1 cellular context compared by ENCODE assay signal in genomic region chr6:33632603-33633039, GRCh38.
TF ChIP-seq lines count a peak whose summit lies in the region.

No MANE protein-coding gene starts in this region.

TF ChIP-seq in K562, 482 proteins besides CTCF, POLR2A, EP300 and RAD21 (continued from another document):
- TF ChIP-seq GTF3C2 (IDR thresholded peaks at IDR 0.05; ENCODE audit: borderline replicate concordance, extremely low read depth, insufficient read length) (no peak), SMARCE1 (IDR thresholded peaks at IDR 0.05) (0 out of 2 replicates have a peak, but pooled peaks have one; percentile 15), TFAP4 (CRISPR knock-in tag; IDR thresholded peaks at IDR 0.05; ENCODE audit: borderline replicate concordance) (peak; percentile 58; the same call in 1 of the 2 replicates), MEIS2 (IDR thresholded peaks at IDR 0.05; ENCODE audit: partially characterized antibody) (no peak), CEBPG (CRISPR knock-in tag; IDR thresholded peaks at IDR 0.05) (peak; percentile 13; the same call in 1 of the 2 replicates), CEBPG (tag; conservative IDR thresholded peaks at IDR 0.05 in 1 of 2, IDR thresholded peaks at IDR 0.05 in 1 of 2) (no peak), USF1 (CRISPR knock-in tag; IDR thresholded peaks at IDR 0.05) (peak; percentile 30; the same call in 1 of the 2 replicates), ZNF75A (CRISPR knock-in tag; IDR thresholded peaks at IDR 0.05) (no peak), BCOR (IDR thresholded peaks at IDR 0.05) (peak; percentile 39; the same call in 1 of the 2 replicates), CC2D1A (IDR thresholded peaks at IDR 0.05) (0 out of 2 replicates have a peak, but pooled peaks have one; percentile 22), MAFG (tag; conservative IDR thresholded peaks at IDR 0.05) (no peak), NFYB (IDR thresholded peaks at IDR 0.05; ENCODE audit: extremely low read depth, insufficient read length) (no peak), EHMT2 (IDR thresholded peaks at IDR 0.05) (peak; percentile 88; the same call in 1 of the 2 replicates), NONO (IDR thresholded peaks at IDR 0.05; ENCODE audit: low read depth in 2 of 2, low read length in 1 of 2) (0 out of 4 replicates have a peak, but pooled peaks of 1 of the 2 experiments have one; percentile 4), RCOR1 (IDR thresholded peaks at IDR 0.05; ENCODE audit: borderline replicate concordance in 1 of 2, low read depth in 2 of 2, low read length in 2 of 2) (peak in 1 of 2 experiments; percentile 31; a peak in 1 of 4 replicates), TAL1 (IDR thresholded peaks at IDR 0.05) (no peak), CBX3 (IDR thresholded peaks at IDR 0.05; ENCODE audit: borderline replicate concordance in 1 of 2, low read length in 2 of 2) (0 out of 3 replicates have a peak, but pooled peaks of 1 of the 2 experiments have one; percentile 9), RB1 (IDR thresholded peaks at IDR 0.05; ENCODE audit: low read depth) (peak; percentile 42; the same call in 1 of the 2 replicates), DEAF1 (CRISPR knock-in tag; IDR thresholded peaks at IDR 0.05) (0 out of 2 replicates have a peak, but pooled peaks have one; percentile 30), STAT6 (CRISPR knock-in tag; IDR thresholded peaks at IDR 0.05) (no peak), TEAD4 (IDR thresholded peaks at IDR 0.05; ENCODE audit: low read length) (0 out of 2 replicates have a peak, but pooled peaks have one; percentile 33), TEAD4 (CRISPR knock-in tag; IDR thresholded peaks at IDR 0.05; ENCODE audit: borderline replicate concordance) (no peak), ZNF407 (IDR thresholded peaks at IDR 0.05; ENCODE audit: low read depth) (no peak), SMAD3 (CRISPR knock-in tag; conservative IDR thresholded peaks at IDR 0.05) (no peak), YY1 (IDR thresholded peaks at IDR 0.05; ENCODE audit: borderline replicate concordance in 1 of 3, control insufficient read depth in 1 of 3, extremely low read depth in 1 of 3, insufficient read depth in 3 of 3, insufficient read length in 1 of 3, insufficient replicate concordance in 2 of 3, low read depth in 1 of 3, low read length in 2 of 3) (peak in 1 of 3 experiments; percentile 12), RBBP5 (IDR thresholded peaks at IDR 0.05; ENCODE audit: borderline replicate concordance, insufficient read depth, low read length, poor library complexity, severe bottlenecking) (peak; percentile 12), CTBP1 (IDR thresholded peaks at IDR 0.05; ENCODE audit: borderline replicate concordance) (peak; percentile 39; the same call in 1 of the 2 replicates), MYC (IDR thresholded peaks at IDR 0.05; ENCODE audit: low read depth, low read length) (0 out of 2 replicates have a peak, but pooled peaks have one; percentile 13), MYC (CRISPR knock-in tag; IDR thresholded peaks at IDR 0.05; ENCODE audit: borderline replicate concordance, low read depth) (no peak), ZKSCAN8 (CRISPR knock-in tag; IDR thresholded peaks at IDR 0.05) (no peak), TEAD2 (tag; IDR thresholded peaks at IDR 0.05) (0 out of 2 replicates have a peak, but pooled peaks have one; percentile 16), ZBTB7A (IDR thresholded peaks at IDR 0.05; ENCODE audit: borderline replicate concordance, control insufficient read depth, low read depth, low read length) (peak; percentile 57; the same call in 1 of the 2 replicates), SRF (CRISPR knock-in tag; IDR thresholded peaks at IDR 0.05) (no peak), TEAD1 (CRISPR knock-in tag; IDR thresholded peaks at IDR 0.05) (peak in 1 of 2 experiments; percentile 71; a peak in 1 of 4 replicates), ZSCAN29 (IDR thresholded peaks at IDR 0.05) (0 out of 2 replicates have a peak, but pooled peaks have one; percentile 15), ZKSCAN1 (IDR thresholded peaks at IDR 0.05; ENCODE audit: low read depth, low read length) (peak; percentile 90), ZNF511 (CRISPR knock-in tag; IDR thresholded peaks at IDR 0.05) (peak; percentile 76; the same call in 1 of the 2 replicates), SMC3 (conservative IDR thresholded peaks at IDR 0.05; ENCODE audit: insufficient read depth, low read depth, low read length) (0 out of 2 replicates have a peak, but pooled peaks have one; percentile 58)
- TF ChIP-seq, protein P1, sequence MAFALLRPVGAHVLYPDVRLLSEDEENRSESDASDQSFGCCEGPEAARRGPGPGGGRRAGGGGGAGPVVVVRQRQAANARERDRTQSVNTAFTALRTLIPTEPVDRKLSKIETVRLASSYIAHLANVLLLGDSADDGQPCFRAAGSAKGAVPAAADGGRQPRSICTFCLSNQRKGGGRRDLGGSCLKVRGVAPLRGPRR (CRISPR knock-in tag; IDR thresholded peaks at IDR 0.05) = no peak
- TF ChIP-seq, protein P2, sequence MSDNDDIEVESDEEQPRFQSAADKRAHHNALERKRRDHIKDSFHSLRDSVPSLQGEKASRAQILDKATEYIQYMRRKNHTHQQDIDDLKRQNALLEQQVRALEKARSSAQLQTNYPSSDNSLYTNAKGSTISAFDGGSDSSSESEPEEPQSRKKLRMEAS (CRISPR knock-in tag; IDR thresholded peaks at IDR 0.05) = peak; percentile 40
